Comparison of ENCODE assay signal across 17 cellular contexts in genomic region chr17:8466873-8467272, GRCh38.
"Had no signal": no experiment of that assay in that cellular context is flagged by ENCODE, and none has a peak within 500 bp of the region (broad histone marks: within the 10 kb centered on the region; RNA-seq: fewer than 3 reads in every experiment).

No MANE protein-coding gene starts in this region.

- H3K9ac ChIP-seq: neural progenitor cell had no signal

- H3K27ac ChIP-seq: neural progenitor cell, pancreas, stomach, vagina had no signal

- H3K27me3 ChIP-seq: hepatocyte, neural progenitor cell, pancreas, stomach, vagina had no signal

- H2AFZ ChIP-seq: hepatocyte, neural progenitor cell had no signal

- H3K4me3 ChIP-seq: hepatocyte, neural progenitor cell, pancreas, skin epidermis, stomach, vagina had no signal

- H3K4me2 ChIP-seq: hepatocyte, neural progenitor cell had no signal

- ATAC-seq: activated CD8-positive, alpha-beta T cell treated with anti-CD3 and anti-CD28 coated beads, Interleukin-2, amount 10 ng/mL, durations not matched to agents 7 days and 5 days; activated T-helper 17 cell treated with anti-CD3 and anti-CD28 coated beads, Interleukin-2, amount 50 U/mL, for 72 hours; left ventricle myocardium superior; pancreas had no signal

- H3K9me3 ChIP-seq: pancreas, stomach, vagina had no signal

- FAIRE-seq: pancreas had no signal

- H3K4me1 ChIP-seq: neural progenitor cell, pancreas had no signal

- H3K36me3 ChIP-seq: neural progenitor cell had no signal

- DNase-seq: activated CD4-positive, alpha-beta T cell treated with anti-CD3 and anti-CD28 coated beads for 4 hours; activated CD8-positive, alpha-beta T cell treated with anti-CD3 and anti-CD28 coated beads, Interleukin-2, amount 10 ng/mL, durations not matched to agents 7 days and 5 days; activated naive CD4-positive, alpha-beta T cell treated with anti-CD3 and anti-CD28 coated beads for 36 hours; central memory CD4-positive, alpha-beta T cell; cortex of kidney; effector memory CD4-positive, alpha-beta T cell; left ventricle myocardium superior; mesendoderm; pancreas; stimulated activated CD4-positive, alpha-beta T cell treated with anti-CD3 and anti-CD28 coated beads, Interleukin-4, amount 100 ng/mL, for 4 hours; stomach; T-helper 9 cell had no signal
